In genomic region chr5:73814234-73814846, GRCh38 we compare ENCODE assay signal across 23 cellular contexts.
DNase-seq lines count a peak whose midpoint lies in the region; TF ChIP-seq lines count a peak whose summit lies in the region.
"Had no signal": no experiment of that assay in that cellular context is flagged by ENCODE, and none has a peak within 500 bp of the region (broad histone marks: within the 10 kb centered on the region; RNA-seq: fewer than 3 reads in every experiment).

No MANE protein-coding gene starts in this region.

- H3K9ac ChIP-seq in HUES48 (ENCODE audit: low read depth, low read length), result no peak overlapping the region
- peak overlapping the region in 1 of 2 donors; percentile 43 for H3K9ac ChIP-seq in mucosa of rectum (ENCODE audit: low read depth in 1 of 2, low read length in 2 of 2)
- H3K9ac ChIP-seq: neural progenitor cell had no signal

- H3K36me3 Mint-ChIP-seq in type B pancreatic cell, result peaks cover 11% of the 10 kb centered on the region
- H3K36me3 Mint-ChIP-seq: activated naive CD8-positive, alpha-beta T cell; neural progenitor cell had no signal

- H3K27me3 ChIP-seq in HUES48 (ENCODE audit: control insufficient read depth, insufficient read depth, low read length) (no peaks in the 10 kb centered on the region), mucosa of rectum (ENCODE audit: control insufficient read depth in 2 of 2, insufficient read depth in 2 of 2, low read length in 2 of 2) (no peaks in the 10 kb centered on the region)
- H3K27me3 ChIP-seq: brain microvascular endothelial cell, neural progenitor cell, right atrium auricular region, stomach had no signal

- H3K4me1 ChIP-seq in HUES48 (ENCODE audit: control insufficient read depth, insufficient read depth, low read length) (peaks cover 13% of the 10 kb centered on the region; the same call in 1 of the 2 replicates), mucosa of rectum (ENCODE audit: control insufficient read depth in 2 of 2, insufficient read depth in 2 of 2, low read length in 2 of 2) (peaks cover 0 to 4% of the 10 kb centered on the region in 2 donors)
- H3K4me1 ChIP-seq: right atrium auricular region had no signal

- H3K4me3 Mint-ChIP-seq in type B pancreatic cell, result peak overlapping the region; percentile 78
- H3K4me3 Mint-ChIP-seq: activated B cell treated with CpG ODN at 0.5 μM for 24 hours; activated naive CD8-positive, alpha-beta T cell; activated T-cell treated with anti-CD3 and anti-CD28 coated beads, Interleukin-2, amount 50 U/mL, for 72 hours; neural progenitor cell; T-helper 2 cell treated with Interferon-gamma antibody and Interleukin-4, amounts not matched to agents 5 μg/mL and 100 μg/mL, for 36 hours had no signal

- H3K36me3 ChIP-seq in HUES48 (ENCODE audit: control insufficient read depth, insufficient read depth, low read length), result no peaks in the 10 kb centered on the region
- H3K36me3 ChIP-seq in mucosa of rectum (ENCODE audit: control insufficient read depth in 2 of 2, insufficient read depth in 2 of 2, low read length in 2 of 2), result no peaks in the 10 kb centered on the region
- H3K36me3 ChIP-seq: brain microvascular endothelial cell, neural progenitor cell, right atrium auricular region had no signal

- H3K27ac ChIP-seq in HUES48 (ENCODE audit: low read depth, low read length) (peak overlapping the region; percentile 22), mucosa of rectum (ENCODE audit: low read depth in 2 of 2, low read length in 2 of 2) (no peak overlapping the region)
- H3K27ac ChIP-seq: brain microvascular endothelial cell, neural progenitor cell, right atrium auricular region, stomach had no signal

- no peaks in the 10 kb centered on the region for H3K9me3 Mint-ChIP-seq in type B pancreatic cell
- H3K9me3 Mint-ChIP-seq: activated B cell treated with CpG ODN at 0.5 μM for 24 hours; activated T-cell treated with anti-CD3 and anti-CD28 coated beads, Interleukin-2, amount 50 U/mL, for 72 hours; neural progenitor cell; T-helper 2 cell treated with Interferon-gamma antibody and Interleukin-4, amounts not matched to agents 5 μg/mL and 100 μg/mL, for 36 hours had no signal

- H3K4me3 ChIP-seq in HUES48 (ENCODE audit: low read depth, low read length) (no peak overlapping the region), epithelial cell of esophagus (ENCODE audit: low read length) (peak overlapping the region; percentile 53), mucosa of rectum (ENCODE audit: low read length in 2 of 2) (peak overlapping the region; percentile 40 to 51)
- H3K4me3 ChIP-seq: neural progenitor cell, right atrium auricular region, stomach had no signal

- no peaks in the 10 kb centered on the region for H3K27me3 Mint-ChIP-seq in type B pancreatic cell

- DNase-seq in epithelial cell of esophagus (ENCODE audit: low read depth) (no peak), type B pancreatic cell (ENCODE audit: extremely low spot score, unreplicated experiment) (no peak), islet precursor cell (no peak), amygdala (lab: John Stamatoyannopoulos, UW) (no peak), NCI-H526 treated with DMSO at 0.1 percent for 48 hours (lab: John Stamatoyannopoulos, UW) (no peak), Kasumi-1 (lab: John Stamatoyannopoulos, UW) (no peak)
- DNase-seq: activated B cell treated with CpG ODN at 0.5 μM for 24 hours; activated CD8-positive, alpha-beta memory T cell treated with anti-CD3 and anti-CD28 coated beads for 24 hours; activated T-cell treated with anti-CD3 and anti-CD28 coated beads, Interleukin-2, amount 50 U/mL, for 72 hours; brain microvascular endothelial cell; erythroblast; HCEC 1CT; mesendoderm; NCI-H1092; NCI-H69; stimulated activated CD4-positive, alpha-beta T cell treated with anti-CD3 and anti-CD28 coated beads, Interleukin-1b, Interleukin-23, amount 100 ng/mL, for 48 hours; stomach had no signal

- peak overlapping the region; percentile 29 for H3K27ac Mint-ChIP-seq in type B pancreatic cell
- H3K27ac Mint-ChIP-seq: activated B cell treated with CpG ODN at 0.5 μM for 24 hours; activated naive CD8-positive, alpha-beta T cell; activated T-cell treated with anti-CD3 and anti-CD28 coated beads, Interleukin-2, amount 50 U/mL, for 72 hours; neural progenitor cell; T-helper 2 cell treated with Interferon-gamma antibody and Interleukin-4, amounts not matched to agents 5 μg/mL and 100 μg/mL, for 36 hours had no signal

- H3K9me3 ChIP-seq in HUES48 (ENCODE audit: control insufficient read depth, insufficient read depth, low read length), result no peaks in the 10 kb centered on the region
- H3K9me3 ChIP-seq in mucosa of rectum (ENCODE audit: control insufficient read depth in 2 of 2, low read length in 2 of 2), result no peaks in the 10 kb centered on the region
- H3K9me3 ChIP-seq: right atrium auricular region, stomach had no signal

- H3K4me1 Mint-ChIP-seq in type B pancreatic cell (ENCODE audit: unreplicated experiment), result peaks cover 24% of the 10 kb centered on the region
- H3K4me1 Mint-ChIP-seq: activated B cell treated with CpG ODN at 0.5 μM for 24 hours had no signal

- TF ChIP-seq CTCF in epithelial cell of esophagus (IDR thresholded peaks at IDR 0.05; ENCODE audit: insufficient read depth, low read depth, low read length, missing control alignments), result no peak
- TF ChIP-seq CTCF in type B pancreatic cell (conservative IDR thresholded peaks at IDR 0.05), result no peak
